Comparison of ENCODE assay signal across 1 cellular context in the genomic region with DNA sequence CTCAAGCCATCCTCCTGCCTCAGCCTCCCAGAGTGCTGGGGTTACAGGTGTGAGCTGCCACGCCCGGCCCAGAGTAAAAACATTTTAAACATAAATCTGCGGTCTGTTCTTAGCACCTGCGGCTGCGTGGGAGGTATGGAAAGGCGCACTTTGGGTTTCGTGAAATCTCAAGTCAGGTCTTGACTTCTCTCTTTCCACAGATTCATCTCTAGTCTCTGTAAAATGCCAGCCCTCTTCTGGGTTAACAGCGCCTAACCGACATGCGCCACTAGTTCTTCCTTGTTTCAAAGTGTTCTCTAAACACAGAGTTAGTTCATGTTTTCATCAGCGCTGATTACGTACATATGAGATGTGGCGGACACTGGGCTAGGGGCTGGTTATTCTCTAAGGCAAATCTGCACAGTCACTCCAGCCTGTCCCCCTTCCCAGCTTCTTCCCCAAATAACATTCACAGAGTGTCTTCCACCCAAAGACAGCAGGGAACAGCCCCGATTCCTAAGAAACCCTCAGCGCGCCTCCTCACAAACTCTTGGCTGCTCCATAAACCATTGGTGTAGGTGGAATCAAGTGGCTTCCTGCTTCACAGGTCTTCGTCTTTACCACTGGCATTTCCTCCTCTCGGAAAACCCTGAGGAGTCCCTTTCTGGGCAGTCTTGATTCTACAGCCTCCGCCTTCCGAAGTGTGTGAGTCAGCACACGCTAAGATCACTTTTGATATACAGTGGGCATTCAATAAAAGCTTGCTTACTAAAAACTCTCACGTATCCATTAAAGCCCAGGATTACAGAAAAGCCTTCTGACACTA.
TF ChIP-seq lines count a peak whose summit lies in the region.

No MANE protein-coding gene starts in this region.

TF ChIP-seq in HepG2, 621 proteins besides CTCF, POLR2A, EP300 and RAD21 (continued from another document):
- TF ChIP-seq NAIF1 (CRISPR knock-in tag; IDR thresholded peaks at IDR 0.05; ENCODE audit: borderline replicate concordance) (peak; percentile 79), ZNF263 (CRISPR knock-in tag; IDR thresholded peaks at IDR 0.05) (no peak), MAZ (IDR thresholded peaks at IDR 0.05; ENCODE audit: borderline replicate concordance, low read depth, low read length) (no peak), MAZ (CRISPR knock-in tag; IDR thresholded peaks at IDR 0.05; ENCODE audit: low read depth) (0 out of 2 replicates have a peak, but pooled peaks have one; percentile 19), NFE2L2 (IDR thresholded peaks at IDR 0.05; ENCODE audit: low read length) (peak; percentile 69), ZNF772 (CRISPR knock-in tag; IDR thresholded peaks at IDR 0.05) (peak; percentile 53; the same call in 1 of the 2 replicates)
- TF ChIP-seq, protein P1, sequence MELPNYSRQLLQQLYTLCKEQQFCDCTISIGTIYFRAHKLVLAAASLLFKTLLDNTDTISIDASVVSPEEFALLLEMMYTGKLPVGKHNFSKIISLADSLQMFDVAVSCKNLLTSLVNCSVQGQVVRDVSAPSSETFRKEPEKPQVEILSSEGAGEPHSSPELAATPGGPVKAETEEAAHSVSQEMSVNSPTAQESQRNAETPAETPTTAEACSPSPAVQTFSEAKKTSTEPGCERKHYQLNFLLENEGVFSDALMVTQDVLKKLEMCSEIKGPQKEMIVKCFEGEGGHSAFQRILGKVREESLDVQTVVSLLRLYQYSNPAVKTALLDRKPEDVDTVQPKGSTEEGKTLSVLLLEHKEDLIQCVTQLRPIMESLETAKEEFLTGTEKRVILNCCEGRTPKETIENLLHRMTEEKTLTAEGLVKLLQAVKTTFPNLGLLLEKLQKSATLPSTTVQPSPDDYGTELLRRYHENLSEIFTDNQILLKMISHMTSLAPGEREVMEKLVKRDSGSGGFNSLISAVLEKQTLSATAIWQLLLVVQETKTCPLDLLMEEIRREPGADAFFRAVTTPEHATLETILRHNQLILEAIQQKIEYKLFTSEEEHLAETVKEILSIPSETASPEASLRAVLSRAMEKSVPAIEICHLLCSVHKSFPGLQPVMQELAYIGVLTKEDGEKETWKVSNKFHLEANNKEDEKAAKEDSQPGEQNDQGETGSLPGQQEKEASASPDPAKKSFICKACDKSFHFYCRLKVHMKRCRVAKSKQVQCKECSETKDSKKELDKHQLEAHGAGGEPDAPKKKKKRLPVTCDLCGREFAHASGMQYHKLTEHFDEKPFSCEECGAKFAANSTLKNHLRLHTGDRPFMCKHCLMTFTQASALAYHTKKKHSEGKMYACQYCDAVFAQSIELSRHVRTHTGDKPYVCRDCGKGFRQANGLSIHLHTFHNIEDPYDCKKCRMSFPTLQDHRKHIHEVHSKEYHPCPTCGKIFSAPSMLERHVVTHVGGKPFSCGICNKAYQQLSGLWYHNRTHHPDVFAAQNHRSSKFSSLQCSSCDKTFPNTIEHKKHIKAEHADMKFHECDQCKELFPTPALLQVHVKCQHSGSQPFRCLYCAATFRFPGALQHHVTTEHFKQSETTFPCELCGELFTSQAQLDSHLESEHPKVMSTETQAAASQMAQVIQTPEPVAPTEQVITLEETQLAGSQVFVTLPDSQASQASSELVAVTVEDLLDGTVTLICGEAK (IDR thresholded peaks at IDR 0.05): no peak
- TF ChIP-seq, protein P1 (CRISPR knock-in tag; IDR thresholded peaks at IDR 0.05): 0 out of 2 replicates have a peak, but pooled peaks have one; percentile 21
- TF ChIP-seq, protein P2, sequence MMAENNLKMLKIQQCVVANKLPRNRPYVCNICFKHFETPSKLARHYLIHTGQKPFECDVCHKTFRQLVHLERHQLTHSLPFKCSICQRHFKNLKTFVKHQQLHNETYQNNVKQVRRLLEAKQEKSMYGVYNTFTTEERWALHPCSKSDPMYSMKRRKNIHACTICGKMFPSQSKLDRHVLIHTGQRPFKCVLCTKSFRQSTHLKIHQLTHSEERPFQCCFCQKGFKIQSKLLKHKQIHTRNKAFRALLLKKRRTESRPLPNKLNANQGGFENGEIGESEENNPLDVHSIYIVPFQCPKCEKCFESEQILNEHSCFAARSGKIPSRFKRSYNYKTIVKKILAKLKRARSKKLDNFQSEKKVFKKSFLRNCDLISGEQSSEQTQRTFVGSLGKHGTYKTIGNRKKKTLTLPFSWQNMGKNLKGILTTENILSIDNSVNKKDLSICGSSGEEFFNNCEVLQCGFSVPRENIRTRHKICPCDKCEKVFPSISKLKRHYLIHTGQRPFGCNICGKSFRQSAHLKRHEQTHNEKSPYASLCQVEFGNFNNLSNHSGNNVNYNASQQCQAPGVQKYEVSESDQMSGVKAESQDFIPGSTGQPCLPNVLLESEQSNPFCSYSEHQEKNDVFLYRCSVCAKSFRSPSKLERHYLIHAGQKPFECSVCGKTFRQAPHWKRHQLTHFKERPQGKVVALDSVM (CRISPR knock-in tag; IDR thresholded peaks at IDR 0.05): 0 out of 2 replicates have a peak, but pooled peaks have one; percentile 31
- TF ChIP-seq, protein P3, sequence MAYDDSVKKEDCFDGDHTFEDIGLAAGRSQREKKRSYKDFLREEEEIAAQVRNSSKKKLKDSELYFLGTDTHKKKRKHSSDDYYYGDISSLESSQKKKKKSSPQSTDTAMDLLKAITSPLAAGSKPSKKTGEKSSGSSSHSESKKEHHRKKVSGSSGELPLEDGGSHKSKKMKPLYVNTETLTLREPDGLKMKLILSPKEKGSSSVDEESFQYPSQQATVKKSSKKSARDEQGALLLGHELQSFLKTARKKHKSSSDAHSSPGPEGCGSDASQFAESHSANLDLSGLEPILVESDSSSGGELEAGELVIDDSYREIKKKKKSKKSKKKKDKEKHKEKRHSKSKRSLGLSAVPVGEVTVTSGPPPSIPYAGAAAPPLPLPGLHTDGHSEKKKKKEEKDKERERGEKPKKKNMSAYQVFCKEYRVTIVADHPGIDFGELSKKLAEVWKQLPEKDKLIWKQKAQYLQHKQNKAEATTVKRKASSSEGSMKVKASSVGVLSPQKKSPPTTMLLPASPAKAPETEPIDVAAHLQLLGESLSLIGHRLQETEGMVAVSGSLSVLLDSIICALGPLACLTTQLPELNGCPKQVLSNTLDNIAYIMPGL (CRISPR knock-in tag; IDR thresholded peaks at IDR 0.05; ENCODE audit: borderline replicate concordance in 1 of 2, low read depth in 1 of 2): 0 out of 4 replicates have a peak, but pooled peaks of 1 of the 2 experiments have one; percentile 29
